In genomic region chr10:126504051-126504760, GRCh38 we compare ENCODE assay signal across 8 cellular contexts.
DNase-seq lines count a peak whose midpoint lies in the region; ATAC-seq, FAIRE-seq and TF ChIP-seq lines count a peak whose summit lies in the region.

No MANE protein-coding gene starts in this region.

- no peak for FAIRE-seq in A549 (lab: Jason Lieb, UNC)

- no peaks in the 10 kb centered on the region for H3K4me1 Mint-ChIP-seq in WTC11

- ATAC-seq in A549 (peak; percentile 88 to 96), WTC11 (peak; percentile 99)

- H3K36me3 Mint-ChIP-seq in WTC11 = no peaks in the 10 kb centered on the region

- H3K4me3 ChIP-seq in A549 = no peak overlapping the region
- H3K4me3 ChIP-seq in cardiac muscle cell = no peak overlapping the region

- H3K27ac ChIP-seq in A549 (peak overlapping the region in 1 of 2 experiments; percentile 65; a peak in 3 of 6 replicates), cardiac muscle cell (no peak overlapping the region)

- H3K4me3 Mint-ChIP-seq in WTC11 = no peak overlapping the region

- no peak overlapping the region for H3K4me2 ChIP-seq in A549

- no peaks in the 10 kb centered on the region for H3K36me3 ChIP-seq in cardiac muscle cell

- POLR2A ChIA-PET in A549 (lab: Yijun Ruan, JAX) (interaction anchor here (1.0 kb wide), 1 partner anchor 116 kb away, joined by 3 read pairs; the partner anchor contains the start of gene ADAM12), WTC11 (lab: Charles Lee) (no interaction called here)

- 33% methylated on average over 16 of the region's 23 CpGs for WGBS in A549 (ENCODE audit: missing lambda C conversion rate)

- TF ChIP-seq RAD21 in A549 (conservative IDR thresholded peaks at IDR 0.05 in 1 of 2, IDR thresholded peaks at IDR 0.05 in 1 of 2) = peak; percentile 92 to 93

- TF ChIP-seq CTCF in A549 (IDR thresholded peaks at IDR 0.05) = peak; percentile 76
- TF ChIP-seq CTCF in LNCAP (IDR thresholded peaks at IDR 0.05) = peak; percentile 75
- TF ChIP-seq CTCF in WTC11 (IDR thresholded peaks at IDR 0.05) = peak; percentile 45; the same call in 1 of the 2 replicates
- TF ChIP-seq CTCF in cardiac muscle cell (IDR thresholded peaks at IDR 0.05; ENCODE audit: low read depth, low read length) = peak; percentile 82

- H3K27ac Mint-ChIP-seq in WTC11 = no peak overlapping the region

- no peaks in the 10 kb centered on the region; the same call in 1 of the 2 replicates for H3K9me3 Mint-ChIP-seq in WTC11

- no peak for TF ChIP-seq POLR2A in A549 (IDR thresholded peaks at IDR 0.05; ENCODE audit: low read length)

- DNase-seq in A549 (ENCODE audit: low read depth in 1 of 2, low spot score in 1 of 2) (peak; percentile 66 to 74), GM03348 (ENCODE audit: low spot score) (peak; percentile 83), WTC11 (ENCODE audit: low spot score) (peak; percentile 48), cardiac muscle cell (ENCODE audit: low read depth in 1 of 2, low spot score in 1 of 2) (peak; percentile 66 to 79), putamen (ENCODE audit: low spot score) (peak; percentile 54)
- DNase-seq in activated CD8-positive, alpha-beta memory T cell treated with anti-CD3 and anti-CD28 coated beads for 24 hours = no peak
- no peak for DNase-seq in stimulated activated CD4-positive, alpha-beta T cell treated with anti-CD3 and anti-CD28 coated beads, Interleukin-2, amount 100 ng/mL, for 48 hours

- CTCF ChIA-PET in A549 (lab: Yijun Ruan, JAX) = interaction anchor here (0.6 to 4.9 kb wide), 67 partner anchors 10 to 654 kb away, joined by 3 to 58 read pairs (median 4); partner anchors contain the start of gene ADAM12
- CTCF ChIA-PET in WTC11 (lab: Charles Lee) = interaction anchor here (0.5 to 1.8 kb wide), 33 partner anchors 9 to 623 kb away, joined by 3 to 20 read pairs (median 4); partner anchors contain the start of gene ADAM12

- H3K9me3 ChIP-seq in A549 = no peaks in the 10 kb centered on the region
- no peaks in the 10 kb centered on the region for H3K9me3 ChIP-seq in cardiac muscle cell (ENCODE audit: low read depth)

- TF ChIP-seq EP300 in A549 (IDR thresholded peaks at IDR 0.05) = no peak

- H3K27me3 ChIP-seq in cardiac muscle cell = no peaks in the 10 kb centered on the region

- H3K4me1 ChIP-seq in A549 = no peaks in the 10 kb centered on the region; the same call in 2 of the 3 replicates
- H3K4me1 ChIP-seq in cardiac muscle cell (ENCODE audit: low read depth) = no peaks in the 10 kb centered on the region

- H3K27me3 Mint-ChIP-seq in WTC11 (ENCODE audit: low read depth) = no peaks in the 10 kb centered on the region

TF ChIP-seq in A549, 52 proteins besides CTCF, POLR2A, EP300 and RAD21:
- TF ChIP-seq ZNF302 (CRISPR knock-in tag; IDR thresholded peaks at IDR 0.05) = no peak
- TF ChIP-seq SMC3 (IDR thresholded peaks at IDR 0.05) = peak; percentile 94
- TF ChIP-seq, protein P1, sequence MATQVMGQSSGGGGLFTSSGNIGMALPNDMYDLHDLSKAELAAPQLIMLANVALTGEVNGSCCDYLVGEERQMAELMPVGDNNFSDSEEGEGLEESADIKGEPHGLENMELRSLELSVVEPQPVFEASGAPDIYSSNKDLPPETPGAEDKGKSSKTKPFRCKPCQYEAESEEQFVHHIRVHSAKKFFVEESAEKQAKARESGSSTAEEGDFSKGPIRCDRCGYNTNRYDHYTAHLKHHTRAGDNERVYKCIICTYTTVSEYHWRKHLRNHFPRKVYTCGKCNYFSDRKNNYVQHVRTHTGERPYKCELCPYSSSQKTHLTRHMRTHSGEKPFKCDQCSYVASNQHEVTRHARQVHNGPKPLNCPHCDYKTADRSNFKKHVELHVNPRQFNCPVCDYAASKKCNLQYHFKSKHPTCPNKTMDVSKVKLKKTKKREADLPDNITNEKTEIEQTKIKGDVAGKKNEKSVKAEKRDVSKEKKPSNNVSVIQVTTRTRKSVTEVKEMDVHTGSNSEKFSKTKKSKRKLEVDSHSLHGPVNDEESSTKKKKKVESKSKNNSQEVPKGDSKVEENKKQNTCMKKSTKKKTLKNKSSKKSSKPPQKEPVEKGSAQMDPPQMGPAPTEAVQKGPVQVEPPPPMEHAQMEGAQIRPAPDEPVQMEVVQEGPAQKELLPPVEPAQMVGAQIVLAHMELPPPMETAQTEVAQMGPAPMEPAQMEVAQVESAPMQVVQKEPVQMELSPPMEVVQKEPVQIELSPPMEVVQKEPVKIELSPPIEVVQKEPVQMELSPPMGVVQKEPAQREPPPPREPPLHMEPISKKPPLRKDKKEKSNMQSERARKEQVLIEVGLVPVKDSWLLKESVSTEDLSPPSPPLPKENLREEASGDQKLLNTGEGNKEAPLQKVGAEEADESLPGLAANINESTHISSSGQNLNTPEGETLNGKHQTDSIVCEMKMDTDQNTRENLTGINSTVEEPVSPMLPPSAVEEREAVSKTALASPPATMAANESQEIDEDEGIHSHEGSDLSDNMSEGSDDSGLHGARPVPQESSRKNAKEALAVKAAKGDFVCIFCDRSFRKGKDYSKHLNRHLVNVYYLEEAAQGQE (IDR thresholded peaks at IDR 0.05) = no peak
- TF ChIP-seq CBX2 (IDR thresholded peaks at IDR 0.05; ENCODE audit: borderline replicate concordance, low read depth) = no peak

TF ChIP-seq in WTC11, 78 proteins besides CTCF, POLR2A, EP300 and RAD21 (continues in another document):
- TF ChIP-seq, protein P2, sequence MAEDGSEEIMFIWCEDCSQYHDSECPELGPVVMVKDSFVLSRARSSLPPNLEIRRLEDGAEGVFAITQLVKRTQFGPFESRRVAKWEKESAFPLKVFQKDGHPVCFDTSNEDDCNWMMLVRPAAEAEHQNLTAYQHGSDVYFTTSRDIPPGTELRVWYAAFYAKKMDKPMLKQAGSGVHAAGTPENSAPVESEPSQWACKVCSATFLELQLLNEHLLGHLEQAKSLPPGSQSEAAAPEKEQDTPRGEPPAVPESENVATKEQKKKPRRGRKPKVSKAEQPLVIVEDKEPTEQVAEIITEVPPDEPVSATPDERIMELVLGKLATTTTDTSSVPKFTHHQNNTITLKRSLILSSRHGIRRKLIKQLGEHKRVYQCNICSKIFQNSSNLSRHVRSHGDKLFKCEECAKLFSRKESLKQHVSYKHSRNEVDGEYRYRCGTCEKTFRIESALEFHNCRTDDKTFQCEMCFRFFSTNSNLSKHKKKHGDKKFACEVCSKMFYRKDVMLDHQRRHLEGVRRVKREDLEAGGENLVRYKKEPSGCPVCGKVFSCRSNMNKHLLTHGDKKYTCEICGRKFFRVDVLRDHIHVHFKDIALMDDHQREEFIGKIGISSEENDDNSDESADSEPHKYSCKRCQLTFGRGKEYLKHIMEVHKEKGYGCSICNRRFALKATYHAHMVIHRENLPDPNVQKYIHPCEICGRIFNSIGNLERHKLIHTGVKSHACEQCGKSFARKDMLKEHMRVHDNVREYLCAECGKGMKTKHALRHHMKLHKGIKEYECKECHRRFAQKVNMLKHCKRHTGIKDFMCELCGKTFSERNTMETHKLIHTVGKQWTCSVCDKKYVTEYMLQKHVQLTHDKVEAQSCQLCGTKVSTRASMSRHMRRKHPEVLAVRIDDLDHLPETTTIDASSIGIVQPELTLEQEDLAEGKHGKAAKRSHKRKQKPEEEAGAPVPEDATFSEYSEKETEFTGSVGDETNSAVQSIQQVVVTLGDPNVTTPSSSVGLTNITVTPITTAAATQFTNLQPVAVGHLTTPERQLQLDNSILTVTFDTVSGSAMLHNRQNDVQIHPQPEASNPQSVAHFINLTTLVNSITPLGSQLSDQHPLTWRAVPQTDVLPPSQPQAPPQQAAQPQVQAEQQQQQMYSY (CRISPR knock-in tag; IDR thresholded peaks at IDR 0.05) = no peak
- TF ChIP-seq SP1 (CRISPR knock-in tag; conservative IDR thresholded peaks at IDR 0.05) (no peak), ESRRA (CRISPR knock-in tag; IDR thresholded peaks at IDR 0.05; ENCODE audit: borderline replicate concordance) (no peak), JAZF1 (CRISPR knock-in tag; IDR thresholded peaks at IDR 0.05) (no peak), FOXP1 (CRISPR knock-in tag; IDR thresholded peaks at IDR 0.05; ENCODE audit: borderline replicate concordance) (no peak)
- TF ChIP-seq, protein P3, sequence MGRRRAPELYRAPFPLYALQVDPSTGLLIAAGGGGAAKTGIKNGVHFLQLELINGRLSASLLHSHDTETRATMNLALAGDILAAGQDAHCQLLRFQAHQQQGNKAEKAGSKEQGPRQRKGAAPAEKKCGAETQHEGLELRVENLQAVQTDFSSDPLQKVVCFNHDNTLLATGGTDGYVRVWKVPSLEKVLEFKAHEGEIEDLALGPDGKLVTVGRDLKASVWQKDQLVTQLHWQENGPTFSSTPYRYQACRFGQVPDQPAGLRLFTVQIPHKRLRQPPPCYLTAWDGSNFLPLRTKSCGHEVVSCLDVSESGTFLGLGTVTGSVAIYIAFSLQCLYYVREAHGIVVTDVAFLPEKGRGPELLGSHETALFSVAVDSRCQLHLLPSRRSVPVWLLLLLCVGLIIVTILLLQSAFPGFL (CRISPR knock-in tag; IDR thresholded peaks at IDR 0.05; ENCODE audit: borderline replicate concordance) = no peak
- TF ChIP-seq, protein P4, sequence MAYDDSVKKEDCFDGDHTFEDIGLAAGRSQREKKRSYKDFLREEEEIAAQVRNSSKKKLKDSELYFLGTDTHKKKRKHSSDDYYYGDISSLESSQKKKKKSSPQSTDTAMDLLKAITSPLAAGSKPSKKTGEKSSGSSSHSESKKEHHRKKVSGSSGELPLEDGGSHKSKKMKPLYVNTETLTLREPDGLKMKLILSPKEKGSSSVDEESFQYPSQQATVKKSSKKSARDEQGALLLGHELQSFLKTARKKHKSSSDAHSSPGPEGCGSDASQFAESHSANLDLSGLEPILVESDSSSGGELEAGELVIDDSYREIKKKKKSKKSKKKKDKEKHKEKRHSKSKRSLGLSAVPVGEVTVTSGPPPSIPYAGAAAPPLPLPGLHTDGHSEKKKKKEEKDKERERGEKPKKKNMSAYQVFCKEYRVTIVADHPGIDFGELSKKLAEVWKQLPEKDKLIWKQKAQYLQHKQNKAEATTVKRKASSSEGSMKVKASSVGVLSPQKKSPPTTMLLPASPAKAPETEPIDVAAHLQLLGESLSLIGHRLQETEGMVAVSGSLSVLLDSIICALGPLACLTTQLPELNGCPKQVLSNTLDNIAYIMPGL (CRISPR knock-in tag; IDR thresholded peaks at IDR 0.05) = no peak
- TF ChIP-seq, protein P5, sequence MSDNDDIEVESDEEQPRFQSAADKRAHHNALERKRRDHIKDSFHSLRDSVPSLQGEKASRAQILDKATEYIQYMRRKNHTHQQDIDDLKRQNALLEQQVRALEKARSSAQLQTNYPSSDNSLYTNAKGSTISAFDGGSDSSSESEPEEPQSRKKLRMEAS (CRISPR knock-in tag; IDR thresholded peaks at IDR 0.05) = no peak

Comparison
In these comparisons a context has a peak if more than half of its experiments do, and no peak if none do; other contexts are left out.
1. DNase-seq: peak in A549 (2 of 2), GM03348 (single experiment), WTC11 (single experiment), cardiac muscle cell (2 of 2) and putamen (single experiment); none in activated CD8-positive, alpha-beta memory T cell treated with anti-CD3 and anti-CD28 coated beads for 24 hours (single experiment) and stimulated activated CD4-positive, alpha-beta T cell treated with anti-CD3 and anti-CD28 coated beads, Interleukin-2, amount 100 ng/mL, for 48 hours (0 of 2).
2. Of the 8 proteins assayed by ChIP-seq in both WTC11 and A549: peak only in WTC11: none; only in A549: none; in both: CTCF; in neither: 7.
3. Peak in every context shown above with its lines, with median percentiles within 50 percentile points of each other: CTCF ChIP-seq.